ENCODE assay signal across 10 cellular contexts in the genomic region with DNA sequence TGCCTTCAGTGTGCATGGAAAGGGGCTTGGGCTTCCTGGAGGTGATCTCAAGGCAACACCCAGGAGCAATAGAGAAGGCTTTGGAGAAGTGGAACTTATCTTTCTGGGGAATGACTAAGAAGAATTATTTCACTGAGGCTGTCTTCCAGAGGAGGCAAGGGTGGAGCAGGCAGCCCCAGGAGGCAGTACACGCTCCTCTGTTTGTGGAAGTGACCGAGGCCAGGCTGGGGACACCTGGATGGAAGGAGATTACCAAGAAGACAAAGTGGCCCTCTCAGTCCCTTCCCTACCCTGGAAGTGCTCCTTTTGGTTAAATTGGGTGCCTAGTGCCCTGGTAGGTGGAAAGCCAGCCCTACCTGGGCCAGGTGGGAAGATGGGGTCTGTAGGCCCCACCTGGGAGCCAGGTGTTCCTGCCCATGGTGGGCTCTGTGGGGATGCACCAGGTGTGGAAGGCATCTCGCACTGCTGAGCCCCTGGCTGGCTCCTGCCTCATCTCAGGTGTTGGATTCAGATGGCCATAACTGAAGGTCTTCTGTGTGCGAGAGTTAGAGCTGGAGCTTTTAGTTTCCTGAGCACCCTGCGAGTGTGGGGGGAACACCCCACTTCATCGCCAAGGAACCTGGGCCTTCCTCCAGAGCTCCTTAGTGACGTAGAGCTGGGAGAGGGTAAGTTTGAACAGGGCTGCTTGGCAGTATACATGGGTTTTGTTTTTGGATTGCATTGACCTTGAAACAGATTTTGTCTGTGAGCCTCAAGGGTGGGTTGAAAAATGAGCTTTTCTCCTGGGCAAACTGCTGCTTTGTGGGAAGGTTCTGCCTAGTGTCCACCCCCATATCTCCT. TPM values are rescaled to one million over a fixed set of nuclear protein-coding genes. Genes with fewer than 3 reads are reported as not detected.
DNase-seq lines count a peak whose midpoint lies in the region; ATAC-seq, FAIRE-seq and TF ChIP-seq lines count a peak whose summit lies in the region.
"Had no signal": no experiment of that assay in that cellular context is flagged by ENCODE, and none has a peak within 500 bp of the region (broad histone marks: within the 10 kb centered on the region; RNA-seq: fewer than 3 reads in every experiment).

No MANE protein-coding gene starts in this region.

- H3K36me3 ChIP-seq in heart right ventricle, result peaks cover 0 to 26% (median 0%) of the 10 kb centered on the region in 9 donors
- peaks cover 14% of the 10 kb centered on the region; the same call in 2 of the 3 replicates for H3K36me3 ChIP-seq in K562 (ENCODE audit: control insufficient read depth, insufficient read depth, low read length)
- H3K36me3 ChIP-seq in aorta (ENCODE audit: control insufficient read depth in 1 of 2, insufficient read depth in 2 of 2, low read length in 1 of 2), result peaks cover 0 to 6% of the 10 kb centered on the region in 2 donors
- H3K36me3 ChIP-seq in WERI-Rb-1, result no peaks in the 10 kb centered on the region

- peaks cover 0 to 3% of the 10 kb centered on the region in 2 donors for H3K27me3 Mint-ChIP-seq in natural killer cell (ENCODE audit: low read depth in 2 of 2)

- H3K27ac ChIP-seq in heart right ventricle (peak overlapping the region in 8 of 10 donors; percentile 1 to 95 (median 88)), K562 (ENCODE audit: extremely low read depth, low read depth, low read length) (peak overlapping the region; percentile 62; the same call in 2 of the 3 replicates), aorta (ENCODE audit: low read depth in 1 of 2, low read length in 2 of 2) (peak overlapping the region; percentile 70 to 98), WERI-Rb-1 (no peak overlapping the region)

- peak overlapping the region; percentile 43; the same call in 1 of the 2 replicates for H3K4me2 ChIP-seq in K562 (ENCODE audit: insufficient read depth, low read length)

- 77 to 88% methylated on average over 7 of the region's 7 CpGs for WGBS in heart right ventricle, 2 donors
- WGBS in K562 (ENCODE audit: insufficient coverage, low coverage, missing lambda C conversion rate), result 50% methylated on average over 7 of the region's 7 CpGs
- 25 to 33% methylated on average over 7 of the region's 7 CpGs for WGBS in aorta, 2 donors

- no TSS peak for BruUV-seq in K562 (replicated peaks; lab: Mats Ljungman, UMichigan)

- H3K27me3 ChIP-seq in heart right ventricle, result no peaks in the 10 kb centered on the region
- H3K27me3 ChIP-seq in K562 (ENCODE audit: control insufficient read depth in 2 of 2, insufficient read depth in 2 of 2, low read length in 2 of 2), result no peaks in the 10 kb centered on the region
- no peaks in the 10 kb centered on the region for H3K27me3 ChIP-seq in aorta (ENCODE audit: control insufficient read depth in 1 of 2, insufficient read depth in 2 of 2, low read length in 1 of 2)
- H3K27me3 ChIP-seq in WERI-Rb-1 (ENCODE audit: insufficient read depth, low read depth, severe bottlenecking), result no peaks in the 10 kb centered on the region

- no peaks in the 10 kb centered on the region for H4K20me1 ChIP-seq in K562 (replicated peaks; ENCODE audit: control insufficient read depth, insufficient read depth, low read length)

- H3K27ac Mint-ChIP-seq in natural killer cell, result peak overlapping the region; percentile 56 to 74

- TF ChIP-seq CTCF in heart right ventricle (IDR thresholded peaks at IDR 0.05), result no peak
- TF ChIP-seq CTCF in K562 (IDR thresholded peaks at IDR 0.05 in 2 of 3, conservative IDR thresholded peaks at IDR 0.05 in 1 of 3; ENCODE audit: insufficient read depth in 2 of 3, low read depth in 1 of 3, low read length in 3 of 3), result no peak
- no peak for TF ChIP-seq CTCF in natural killer cell (IDR thresholded peaks at IDR 0.05)
- TF ChIP-seq CTCF in WERI-Rb-1 (IDR thresholded peaks at IDR 0.05; ENCODE audit: low read depth, low read length), result no peak

- H3K4me1 ChIP-seq in heart right ventricle, result peaks cover 23 to 69% (median 57%) of the 10 kb centered on the region in 9 donors
- H3K4me1 ChIP-seq in K562 (replicated peaks in 1 of 2; ENCODE audit: control insufficient read depth in 2 of 2, insufficient read depth in 2 of 2, low read length in 2 of 2), result peaks cover 42 to 61% of the 10 kb centered on the region in 2 experiments
- H3K4me1 ChIP-seq in aorta (ENCODE audit: control insufficient read depth in 1 of 2, insufficient read depth in 2 of 2, low read length in 2 of 2), result peaks cover 2 to 21% of the 10 kb centered on the region in 2 donors

- H3K4me1 Mint-ChIP-seq in natural killer cell, result peaks cover 29 to 52% of the 10 kb centered on the region in 2 donors

- no peak overlapping the region for H3K4me3 Mint-ChIP-seq in natural killer cell

- TF ChIP-seq POLR2A in K562 (conservative IDR thresholded peaks at IDR 0.05), result no peak

- no peaks in the 10 kb centered on the region for H3K9me1 ChIP-seq in K562 (ENCODE audit: control insufficient read depth, insufficient read depth, low read length)

- H3K79me2 ChIP-seq in K562 (ENCODE audit: control insufficient read depth, insufficient read depth, low read length), result peaks cover 3% of the 10 kb centered on the region; the same call in 1 of the 3 replicates

- H3K36me3 Mint-ChIP-seq in natural killer cell, result no peaks in the 10 kb centered on the region

- DNase-seq in heart right ventricle (no peak), cardiac septum (ENCODE audit: low spot score) (no peak), K562 (ENCODE audit: extremely low read depth in 1 of 4, low spot score in 3 of 4) (peak in 2 of 4 experiments; percentile 54 to 67), natural killer cell (no peak), aorta (no peak), EL (no peak), WERI-Rb-1 (no peak)
- DNase-seq: KG1, NCI-H446 had no signal

- no peak for TF ChIP-seq EP300 in K562 (IDR thresholded peaks at IDR 0.05; ENCODE audit: low read length)

- in situ Hi-C loops in K562 (cut with MboI), result no loop called here

- H3K9me3 ChIP-seq in heart right ventricle, result no peaks in the 10 kb centered on the region
- no peaks in the 10 kb centered on the region for H3K9me3 ChIP-seq in K562 (replicated peaks; ENCODE audit: control insufficient read depth, insufficient read depth, low read depth, low read length)
- no peaks in the 10 kb centered on the region for H3K9me3 ChIP-seq in aorta (ENCODE audit: control insufficient read depth, low read length)
- no peaks in the 10 kb centered on the region for H3K9me3 ChIP-seq in WERI-Rb-1 (ENCODE audit: severe bottlenecking)

- peak overlapping the region; percentile 1 to 80; a peak in 2 of 4 replicates for H3K9ac ChIP-seq in K562 (ENCODE audit: insufficient read depth in 1 of 2, low read depth in 2 of 2, low read length in 2 of 2)

- POLR2A ChIA-PET in K562 (lab: Yijun Ruan, JAX), result interaction anchor here (0.6 to 1.4 kb wide), 5 partner anchors 8 to 86 kb away, joined by 3 to 5 read pairs (median 3); no protein-coding TSS in a partner anchor

- CTCF ChIA-PET in K562 (lab: Yijun Ruan, JAX; ENCODE audit: low intra/inter-chr PET ratio), result no interaction called here

- H3K9me3 Mint-ChIP-seq in natural killer cell, result no peaks in the 10 kb centered on the region

- 0 out of 2 replicates have a peak overlapping the region, but pooled peaks have one; percentile 46 for H2AFZ ChIP-seq in K562 (ENCODE audit: low read depth, low read length)

- peak; percentile 94 for FAIRE-seq in K562 (lab: Jason Lieb, UNC)

- intact Hi-C loops in heart right ventricle (cut with DNase I), result loop anchor here in 2 of 10 donors (5.0 kb wide), 2 partner anchors 66 to 81 kb away; no protein-coding TSS in a partner anchor
- intact Hi-C loops in cardiac septum (cut with DNase I), result loop anchor here (5.0 kb wide), 2 partner anchors 54 to 81 kb away; no protein-coding TSS in a partner anchor
- intact Hi-C loops in K562 (cut with micrococcal nuclease), result loop anchor here (5.0 kb wide), 1 partner anchor 81 kb away; no protein-coding TSS in a partner anchor
- intact Hi-C loops in natural killer cell (cut with micrococcal nuclease), result no loop called here
- intact Hi-C loops in aorta (cut with DNase I), result no loop called here

- H3K4me3 ChIP-seq in heart right ventricle (no peak overlapping the region), K562 (no peak overlapping the region), aorta (ENCODE audit: low read length in 2 of 2) (no peak overlapping the region), WERI-Rb-1 (ENCODE audit: low read depth, low read length) (no peak overlapping the region)

- ATAC-seq in heart right ventricle (no peak), K562 (peak; percentile 74), natural killer cell (no peak), aorta (ENCODE audit: low FRiP score) (no peak), HG03520 (IDR thresholded peaks at IDR 0.05; ENCODE audit: unreplicated experiment) (no peak)

- 0 out of 4 replicates have a peak, but pooled peaks of 1 of the 2 experiments have one; percentile 16 for TF ChIP-seq RAD21 in K562 (CRISPR knock-in tag; conservative IDR thresholded peaks at IDR 0.05 in 1 of 2, IDR thresholded peaks at IDR 0.05 in 1 of 2)

TF ChIP-seq in K562, 482 proteins besides CTCF, POLR2A, EP300 and RAD21 (continues in another document):
- no peak for TF ChIP-seq ZSCAN29 (IDR thresholded peaks at IDR 0.05)
- no peak for TF ChIP-seq ZNF224 (CRISPR knock-in tag; IDR thresholded peaks at IDR 0.05)
- peak; percentile 80 for TF ChIP-seq CTBP1 (IDR thresholded peaks at IDR 0.05; ENCODE audit: borderline replicate concordance)
- TF ChIP-seq SMARCA4 (IDR thresholded peaks at IDR 0.05), result peak; percentile 60; the same call in 1 of the 2 replicates

RNA-seq across cellular contexts. Expression of a gene that starts 46.1 kb away (rescaled TPM):
- total RNA-seq in heart right ventricle (10 to 100 TPM; 38.1 to 95.7 (median 72.7) TPM), cardiac septum (98.7 TPM), K562 (2014; rRNA removed) (33.6 and 42.7 TPM in 2 replicates), K562 (2014; rRNA removed; fragmentation: Illumina TruSeq; extraction: Trizol) (35.0 and 36.8 TPM in 2 replicates), K562 (2015; rRNA removed; fragmentation: Illumina TruSeq; extraction: Trizol) (22.9 and 23.7 TPM in 2 replicates), K562 (2021) (63.5 and 64.2 TPM in 2 replicates), natural killer cell (10 to 100 TPM; 54.6 to 68.6 (median 57.4) TPM), aorta (100 to 1,000 TPM; 315 to 605 TPM)
- polyA plus RNA-seq in heart right ventricle (10 to 100 TPM; 32.5 to 57.9 TPM), K562 (2011; rRNA removed) (38.1 and 47.3 TPM in 2 replicates), K562 (2014; fragmentation: Illumina TruSeq; extraction: Trizol) (40.3 and 43.0 TPM in 2 replicates), K562 (2014; fragmentation: Nextera tagmentation; extraction: Ambion mirVana) (1 to 10 TPM; 4.7 to 5.9 TPM), K562 (2014; rRNA removed) (23.3 and 24.0 TPM in 2 replicates), aorta (100 to 1,000 TPM in 1 of 2 donors, 10 to 100 TPM in 1; 87.7 to 245 TPM)
- total RNA-seq in K562 (2011; cell fraction: chromatin; rRNA removed; ENCODE audit: low replicate concordance), result 173 and 222 TPM in 2 replicates
- 77.0 and 99.7 TPM in 2 replicates for total RNA-seq in K562 (2011; cell fraction: nucleolus; rRNA removed)
- 107 and 133 TPM in 2 replicates for total RNA-seq in K562 (2011; cell fraction: nucleoplasm; rRNA removed)
- 28.3 and 36.5 TPM in 2 replicates for polyA plus RNA-seq in K562 (2011; cell fraction: cytosol; rRNA removed)
- polyA plus RNA-seq in K562 (2011; cell fraction: nucleus; rRNA removed), result 46.0 and 76.1 TPM in 2 replicates
- polyA plus RNA-seq in K562 (2012), result 31.7 and 42.8 TPM in 2 replicates
- polyA minus RNA-seq in K562 (2011; rRNA and poly(A)+ RNA removed), result 82.4 and 92.6 TPM in 2 replicates
- polyA minus RNA-seq in K562 (2011; cell fraction: cytosol; rRNA and poly(A)+ RNA removed), result 47.4 and 54.4 TPM in 2 replicates
- 66.9 and 104 TPM in 2 replicates for polyA minus RNA-seq in K562 (2011; cell fraction: nucleus; rRNA and poly(A)+ RNA removed)

Comparison
In these comparisons a context has a peak if more than half of its experiments do, and no peak if none do; other contexts are left out.
1. intact Hi-C loops: an anchor here in cardiac septum (5.0 kb wide) and K562 (5.0 kb wide); none called in natural killer cell and aorta.